1 cellular context compared by ENCODE assay signal in genomic region chr20:32482251-32483220, GRCh38.
A peak's percentile ranks its signal among the peaks of the same experiment; 100 is the strongest.
TF ChIP-seq lines count a peak whose summit lies in the region.

No MANE protein-coding gene starts in this region.

TF ChIP-seq in HepG2, 621 proteins besides CTCF, POLR2A, EP300 and RAD21 (continued from another document and continues in another):
- TF ChIP-seq, protein P1, sequence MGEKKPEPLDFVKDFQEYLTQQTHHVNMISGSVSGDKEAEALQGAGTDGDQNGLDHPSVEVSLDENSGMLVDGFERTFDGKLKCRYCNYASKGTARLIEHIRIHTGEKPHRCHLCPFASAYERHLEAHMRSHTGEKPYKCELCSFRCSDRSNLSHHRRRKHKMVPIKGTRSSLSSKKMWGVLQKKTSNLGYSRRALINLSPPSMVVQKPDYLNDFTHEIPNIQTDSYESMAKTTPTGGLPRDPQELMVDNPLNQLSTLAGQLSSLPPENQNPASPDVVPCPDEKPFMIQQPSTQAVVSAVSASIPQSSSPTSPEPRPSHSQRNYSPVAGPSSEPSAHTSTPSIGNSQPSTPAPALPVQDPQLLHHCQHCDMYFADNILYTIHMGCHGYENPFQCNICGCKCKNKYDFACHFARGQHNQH (CRISPR knock-in tag; IDR thresholded peaks at IDR 0.05): 0 out of 2 replicates have a peak, but pooled peaks have one; percentile 47
- TF ChIP-seq NFAT5 (CRISPR knock-in tag; IDR thresholded peaks at IDR 0.05) (no peak), THRA (CRISPR knock-in tag; IDR thresholded peaks at IDR 0.05; ENCODE audit: borderline replicate concordance) (peak; percentile 54), ZMYM4 (CRISPR knock-in tag; IDR thresholded peaks at IDR 0.05) (peak; percentile 42; the same call in 1 of the 2 replicates), ZNF780A (CRISPR knock-in tag; IDR thresholded peaks at IDR 0.05) (no peak; the same call in 1 of the 2 replicates), RFX1 (IDR thresholded peaks at IDR 0.05) (no peak), SP4 (CRISPR knock-in tag; IDR thresholded peaks at IDR 0.05) (no peak), KAT8 (CRISPR knock-in tag; IDR thresholded peaks at IDR 0.05) (peak; percentile 39), MEIS2 (CRISPR knock-in tag; IDR thresholded peaks at IDR 0.05) (peak; percentile 62), ZBTB42 (CRISPR knock-in tag; IDR thresholded peaks at IDR 0.05) (no peak), FOXA1 (IDR thresholded peaks at IDR 0.05) (no peak), FOXA1 (CRISPR knock-in tag; IDR thresholded peaks at IDR 0.05) (no peak), ZBTB4 (CRISPR knock-in tag; IDR thresholded peaks at IDR 0.05; ENCODE audit: borderline replicate concordance) (no peak), CHCHD3 (CRISPR knock-in tag; IDR thresholded peaks at IDR 0.05) (peak; percentile 71; the same call in 1 of the 2 replicates), ATM (IDR thresholded peaks at IDR 0.05; ENCODE audit: borderline replicate concordance) (no peak), ZBTB7B (CRISPR knock-in tag; IDR thresholded peaks at IDR 0.05) (peak; percentile 91), FOXA3 (CRISPR knock-in tag; IDR thresholded peaks at IDR 0.05) (no peak), ZNF660 (CRISPR knock-in tag; IDR thresholded peaks at IDR 0.05; ENCODE audit: borderline replicate concordance, low read depth) (no peak), CCAR2 (optimal IDR thresholded peaks at IDR 0.05; ENCODE audit: low read depth, low read length) (no peak), JUNB (CRISPR knock-in tag; IDR thresholded peaks at IDR 0.05; ENCODE audit: borderline replicate concordance) (no peak), TCF12 (IDR thresholded peaks at IDR 0.05) (no peak), TCF12 (CRISPR knock-in tag; IDR thresholded peaks at IDR 0.05) (no peak; the same call in 1 of the 2 replicates), NR2F1 (CRISPR knock-in tag; IDR thresholded peaks at IDR 0.05) (no peak), PAX8 (CRISPR knock-in tag; IDR thresholded peaks at IDR 0.05; ENCODE audit: borderline replicate concordance) (no peak), ZNF552 (CRISPR knock-in tag; IDR thresholded peaks at IDR 0.05; ENCODE audit: borderline replicate concordance) (0 out of 2 replicates have a peak, but pooled peaks have one; percentile 32), GTF2F1 (IDR thresholded peaks at IDR 0.05; ENCODE audit: low read length) (no peak), HNF4G (IDR thresholded peaks at IDR 0.05; ENCODE audit: borderline replicate concordance, low read depth, low read length) (no peak), HNF4G (CRISPR knock-in tag; IDR thresholded peaks at IDR 0.05; ENCODE audit: borderline replicate concordance, low read depth) (0 out of 2 replicates have a peak, but pooled peaks have one; percentile 14), SSRP1 (CRISPR knock-in tag; IDR thresholded peaks at IDR 0.05) (peak; percentile 42; the same call in 1 of the 2 replicates), TCF7 (IDR thresholded peaks at IDR 0.05; ENCODE audit: low read depth) (no peak), ZNF331 (CRISPR knock-in tag; IDR thresholded peaks at IDR 0.05) (peak; percentile 31; the same call in 1 of the 2 replicates), ZHX2 (IDR thresholded peaks at IDR 0.05; ENCODE audit: low read depth) (no peak), ZHX2 (CRISPR knock-in tag; IDR thresholded peaks at IDR 0.05; ENCODE audit: borderline replicate concordance) (no peak), ZNF709 (CRISPR knock-in tag; IDR thresholded peaks at IDR 0.05) (no peak), YEATS2 (CRISPR knock-in tag; IDR thresholded peaks at IDR 0.05; ENCODE audit: borderline replicate concordance) (peak; percentile 57), HHEX (CRISPR knock-in tag; IDR thresholded peaks at IDR 0.05) (no peak), KMT2A (CRISPR knock-in tag; IDR thresholded peaks at IDR 0.05) (peak; percentile 91), ZBTB21 (CRISPR knock-in tag; IDR thresholded peaks at IDR 0.05) (no peak)
- TF ChIP-seq, protein P2, sequence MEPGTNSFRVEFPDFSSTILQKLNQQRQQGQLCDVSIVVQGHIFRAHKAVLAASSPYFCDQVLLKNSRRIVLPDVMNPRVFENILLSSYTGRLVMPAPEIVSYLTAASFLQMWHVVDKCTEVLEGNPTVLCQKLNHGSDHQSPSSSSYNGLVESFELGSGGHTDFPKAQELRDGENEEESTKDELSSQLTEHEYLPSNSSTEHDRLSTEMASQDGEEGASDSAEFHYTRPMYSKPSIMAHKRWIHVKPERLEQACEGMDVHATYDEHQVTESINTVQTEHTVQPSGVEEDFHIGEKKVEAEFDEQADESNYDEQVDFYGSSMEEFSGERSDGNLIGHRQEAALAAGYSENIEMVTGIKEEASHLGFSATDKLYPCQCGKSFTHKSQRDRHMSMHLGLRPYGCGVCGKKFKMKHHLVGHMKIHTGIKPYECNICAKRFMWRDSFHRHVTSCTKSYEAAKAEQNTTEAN (CRISPR knock-in tag; conservative IDR thresholded peaks at IDR 0.05): peak; percentile 35; the same call in 1 of the 2 replicates
- TF ChIP-seq, protein P3, sequence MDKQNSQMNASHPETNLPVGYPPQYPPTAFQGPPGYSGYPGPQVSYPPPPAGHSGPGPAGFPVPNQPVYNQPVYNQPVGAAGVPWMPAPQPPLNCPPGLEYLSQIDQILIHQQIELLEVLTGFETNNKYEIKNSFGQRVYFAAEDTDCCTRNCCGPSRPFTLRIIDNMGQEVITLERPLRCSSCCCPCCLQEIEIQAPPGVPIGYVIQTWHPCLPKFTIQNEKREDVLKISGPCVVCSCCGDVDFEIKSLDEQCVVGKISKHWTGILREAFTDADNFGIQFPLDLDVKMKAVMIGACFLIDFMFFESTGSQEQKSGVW (CRISPR knock-in tag; IDR thresholded peaks at IDR 0.05; ENCODE audit: borderline replicate concordance): no peak
- TF ChIP-seq, protein P4, sequence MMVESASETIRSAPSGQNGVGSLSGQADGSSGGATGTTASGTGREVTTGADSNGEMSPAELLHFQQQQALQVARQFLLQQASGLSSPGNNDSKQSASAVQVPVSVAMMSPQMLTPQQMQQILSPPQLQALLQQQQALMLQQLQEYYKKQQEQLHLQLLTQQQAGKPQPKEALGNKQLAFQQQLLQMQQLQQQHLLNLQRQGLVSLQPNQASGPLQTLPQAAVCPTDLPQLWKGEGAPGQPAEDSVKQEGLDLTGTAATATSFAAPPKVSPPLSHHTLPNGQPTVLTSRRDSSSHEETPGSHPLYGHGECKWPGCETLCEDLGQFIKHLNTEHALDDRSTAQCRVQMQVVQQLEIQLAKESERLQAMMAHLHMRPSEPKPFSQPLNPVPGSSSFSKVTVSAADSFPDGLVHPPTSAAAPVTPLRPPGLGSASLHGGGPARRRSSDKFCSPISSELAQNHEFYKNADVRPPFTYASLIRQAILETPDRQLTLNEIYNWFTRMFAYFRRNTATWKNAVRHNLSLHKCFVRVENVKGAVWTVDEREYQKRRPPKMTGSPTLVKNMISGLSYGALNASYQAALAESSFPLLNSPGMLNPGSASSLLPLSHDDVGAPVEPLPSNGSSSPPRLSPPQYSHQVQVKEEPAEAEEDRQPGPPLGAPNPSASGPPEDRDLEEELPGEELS (CRISPR knock-in tag; IDR thresholded peaks at IDR 0.05): peak; percentile 44; the same call in 1 of the 2 replicates
